1 cellular context compared by ENCODE assay signal in genomic region chr2:20612835-20613341, GRCh38.
TF ChIP-seq lines count a peak whose summit lies in the region.

No MANE protein-coding gene starts in this region.

TF ChIP-seq in HepG2, 621 proteins besides CTCF, POLR2A, EP300 and RAD21:
- no peak for TF ChIP-seq ZNF788 (CRISPR knock-in tag; IDR thresholded peaks at IDR 0.05; ENCODE audit: borderline replicate concordance)
- no peak for TF ChIP-seq ZBTB42 (CRISPR knock-in tag; IDR thresholded peaks at IDR 0.05)
- no peak for TF ChIP-seq ZMYM2 (CRISPR knock-in tag; IDR thresholded peaks at IDR 0.05)
- no peak for TF ChIP-seq ZSCAN29 (CRISPR knock-in tag; conservative IDR thresholded peaks at IDR 0.05)
- TF ChIP-seq ZNF674 (CRISPR knock-in tag; IDR thresholded peaks at IDR 0.05; ENCODE audit: low read depth) = no peak
- no peak for TF ChIP-seq ZNF784 (CRISPR knock-in tag; IDR thresholded peaks at IDR 0.05; ENCODE audit: borderline replicate concordance)
- no peak for TF ChIP-seq FOXP4 (CRISPR knock-in tag; IDR thresholded peaks at IDR 0.05)
TF ChIP-seq in HepG2: peak in this region for 0.
